8 cellular contexts compared by ENCODE assay signal in genomic region chr10:73159038-73159648, GRCh38. TPM values are rescaled to one million over a fixed set of nuclear protein-coding genes. Genes with fewer than 3 reads are reported as not detected.
DNase-seq lines count a peak whose midpoint lies in the region; ATAC-seq and TF ChIP-seq lines count a peak whose summit lies in the region.

No MANE protein-coding gene starts in this region.

- TF ChIP-seq CTCF in ascending aorta (IDR thresholded peaks at IDR 0.05) = peak; percentile 59 to 77 (median 61)

- in situ Hi-C loops in KBM-7 (cut with MboI; ENCODE audit: low pct_unique_long_range_greater_than_20kb, low sequenced_read_pairs) = no loop called here

- DNase-seq in Daoy (ENCODE audit: low read depth) = peak; percentile 8
- DNase-seq in KBM-7 = peak; percentile 75
- peak; percentile 5 for DNase-seq in T-helper 22 cell (ENCODE audit: low read depth)
- peak in 1 of 2 donors; percentile 71 for DNase-seq in ascending aorta (ENCODE audit: low spot score in 2 of 2)
- DNase-seq in iPS DF 4.7 (ENCODE audit: extremely low read depth, low spot score) = peak; percentile 28
- DNase-seq in stimulated activated CD4-positive, alpha-beta T cell treated with anti-CD3 and anti-CD28 coated beads, Interleukin-12 subunit alpha, Interleukin-12 subunit beta, amount 100 ng/mL, for 48 hours (ENCODE audit: low read depth in 2 of 3, low spot score in 1 of 3) = peak; percentile 11 to 55 (median 20)

- no peaks in the 10 kb centered on the region for H3K9me3 ChIP-seq in ascending aorta

- no peak for ATAC-seq in HG02588 (IDR thresholded peaks at IDR 0.05; ENCODE audit: unreplicated experiment)
- ATAC-seq in GM18873 (IDR thresholded peaks at IDR 0.05; ENCODE audit: low FRiP score, unreplicated experiment) = no peak

- H3K4me1 ChIP-seq in ascending aorta = peaks cover 0 to 2% of the 10 kb centered on the region in 2 donors

- H3K4me3 ChIP-seq in ascending aorta = no peak overlapping the region

- H3K27me3 ChIP-seq in ascending aorta = no peaks in the 10 kb centered on the region

- peaks cover 32 to 62% of the 10 kb centered on the region in 2 donors for H3K36me3 ChIP-seq in ascending aorta

- intact Hi-C loops in ascending aorta (cut with DNase I) = loop anchor here (2.0 kb wide), 1 partner anchor 62 kb away; the partner anchor contains the start of gene P4HA1

- no peak overlapping the region for H3K27ac ChIP-seq in ascending aorta

RNA-seq across cellular contexts. Expression of gene ECD, which starts 8.7 kb away (rescaled TPM):
- 36.0 and 36.6 TPM in 2 replicates for total RNA-seq in Daoy (2014; rRNA removed; shearing (Covaris generic))
- 6.2 TPM for total RNA-seq in ascending aorta

RNA-seq across cellular contexts. Expression of gene FAM149B1, which starts 8.8 kb away (rescaled TPM):
- 7.4 and 7.6 TPM in 2 replicates for total RNA-seq in Daoy (2014; rRNA removed; shearing (Covaris generic))
- total RNA-seq in ascending aorta = 19.4 TPM

RNA-seq across cellular contexts. Expression of gene NUDT13, which starts 48.9 kb away (rescaled TPM):
- 1.2 TPM in 1 of 2 replicates, not detected in the other for total RNA-seq in Daoy (2014; rRNA removed; shearing (Covaris generic))
- 7.6 TPM for total RNA-seq in ascending aorta
